8 cellular contexts compared by ENCODE assay signal in genomic region chr15:55588818-55589122, GRCh38. TPM values are rescaled to one million over a fixed set of nuclear protein-coding genes. Genes with fewer than 3 reads are reported as not detected.
DNase-seq lines count a peak whose midpoint lies in the region; ATAC-seq, FAIRE-seq and TF ChIP-seq lines count a peak whose summit lies in the region.

No MANE protein-coding gene starts in this region.

- peaks cover 12% of the 10 kb centered on the region for H3K4me1 Mint-ChIP-seq in neural progenitor cell

- DNase-seq in AG10803 (ENCODE audit: low read depth) (no peak), NT2/D1 (ENCODE audit: low read depth, low spot score) (no peak), endothelial cell of umbilical vein (ENCODE audit: low read depth, low spot score) (no peak), neural progenitor cell (ENCODE audit: low spot score) (no peak), GM19239 (ENCODE audit: insufficient read length, low spot score) (no peak), KG1 (lab: John Stamatoyannopoulos, UW) (no peak)

- H3K79me2 ChIP-seq in endothelial cell of umbilical vein (ENCODE audit: control insufficient read depth, insufficient read depth, low read length): no peaks in the 10 kb centered on the region
- H3K79me2 ChIP-seq in neural progenitor cell (ENCODE audit: low read depth): no peaks in the 10 kb centered on the region

- CTCF ChIA-PET in endothelial cell of umbilical vein (lab: Charles Lee): interaction anchor here (0.7 to 2.0 kb wide), 3 partner anchors 39 to 258 kb away, joined by 3 to 7 read pairs (median 5); no protein-coding TSS in a partner anchor

- H3K4me3 ChIP-seq in AG10803 (ENCODE audit: low read length) (peak overlapping the region; percentile 74), NT2/D1 (ENCODE audit: insufficient read length, low read depth) (peak overlapping the region; percentile 62), endothelial cell of umbilical vein (replicated peaks in 1 of 3; ENCODE audit: insufficient read depth in 1 of 3, low read depth in 1 of 3, low read length in 3 of 3) (peak overlapping the region; percentile 25 to 65 (median 44)), neural progenitor cell (peak overlapping the region; percentile 54)

- dilution Hi-C loops in endothelial cell of umbilical vein (cut with MboI; ENCODE audit: extremely low pct_ligation_motif_present, low sequenced_read_pairs): no loop called here

- intact Hi-C loops in endothelial cell of umbilical vein (cut with micrococcal nuclease): loop anchor here (1.0 to 2.0 kb wide), 3 partner anchors 62 to 309 kb away; no protein-coding TSS in a partner anchor

- H3F3A ChIP-seq in neural progenitor cell (ENCODE audit: low read depth): peaks cover 12% of the 10 kb centered on the region

- H3K36me3 ChIP-seq in NT2/D1 (ENCODE audit: insufficient read depth, insufficient read length, low read length) (no peaks in the 10 kb centered on the region), endothelial cell of umbilical vein (ENCODE audit: control insufficient read depth in 2 of 2, extremely low read depth in 1 of 2, insufficient read depth in 2 of 2, low read length in 2 of 2) (no peaks in the 10 kb centered on the region), neural progenitor cell (no peaks in the 10 kb centered on the region)

- H3K4me2 ChIP-seq in endothelial cell of umbilical vein (ENCODE audit: insufficient read depth, low read length) (peak overlapping the region; percentile 80), neural progenitor cell (peak overlapping the region; percentile 86)

- peaks cover 3% of the 10 kb centered on the region for H3K27me3 Mint-ChIP-seq in neural progenitor cell (ENCODE audit: insufficient read depth, low read depth)

- H3K4me1 ChIP-seq in NT2/D1 (ENCODE audit: insufficient read depth, insufficient read length) (no peaks in the 10 kb centered on the region), endothelial cell of umbilical vein (ENCODE audit: control insufficient read depth, extremely low read depth, insufficient read depth, low read length) (peaks cover 8% of the 10 kb centered on the region), neural progenitor cell (peaks cover 4% of the 10 kb centered on the region)

- H2AFZ ChIP-seq in endothelial cell of umbilical vein (ENCODE audit: low read depth, low read length): peak overlapping the region; percentile 96
- peak overlapping the region; percentile 86 for H2AFZ ChIP-seq in neural progenitor cell (replicated peaks)

- POLR2A ChIA-PET in endothelial cell of umbilical vein (lab: Charles Lee): no interaction called here

- no peaks in the 10 kb centered on the region for H4K20me1 ChIP-seq in endothelial cell of umbilical vein (replicated peaks; ENCODE audit: control insufficient read depth, extremely low read depth, insufficient read depth, low read length)
- H4K20me1 ChIP-seq in neural progenitor cell (ENCODE audit: low read depth): no peaks in the 10 kb centered on the region

- H3K9me3 Mint-ChIP-seq in neural progenitor cell: peaks cover 7% of the 10 kb centered on the region

- H3K36me3 Mint-ChIP-seq in neural progenitor cell: peaks cover 9% of the 10 kb centered on the region

- FAIRE-seq in endothelial cell of umbilical vein (lab: Jason Lieb, UNC) (no peak), GM19239 (lab: Jason Lieb, UNC) (no peak)

- H3K27me3 ChIP-seq in NT2/D1 (ENCODE audit: insufficient read depth, insufficient read length) (peaks cover 31% of the 10 kb centered on the region), endothelial cell of umbilical vein (ENCODE audit: control insufficient read depth in 2 of 2, insufficient read depth in 2 of 2, low read length in 2 of 2) (no peaks in the 10 kb centered on the region), neural progenitor cell (peaks cover 64% of the 10 kb centered on the region)

- peak overlapping the region; percentile 86 for H3K27ac Mint-ChIP-seq in neural progenitor cell

- TF ChIP-seq POLR2A in endothelial cell of umbilical vein (IDR thresholded peaks at IDR 0.05; ENCODE audit: low read depth, low read length): no peak

- no TSS peak for BruUV-seq in endothelial cell of umbilical vein (replicated peaks; lab: Mats Ljungman, UMichigan)

- peak overlapping the region; percentile 86 for H3K4me3 Mint-ChIP-seq in neural progenitor cell

- H3K9me3 ChIP-seq in NT2/D1 (ENCODE audit: insufficient read depth, low read length) (no peaks in the 10 kb centered on the region), endothelial cell of umbilical vein (replicated peaks; ENCODE audit: control insufficient read depth, insufficient read depth, low read length) (no peaks in the 10 kb centered on the region), neural progenitor cell (ENCODE audit: low read depth) (no peaks in the 10 kb centered on the region)

- H3K9me1 ChIP-seq in endothelial cell of umbilical vein (replicated peaks; ENCODE audit: control insufficient read depth, extremely low read depth, insufficient read depth, low read length): no peaks in the 10 kb centered on the region

- ATAC-seq in HG03135 (IDR thresholded peaks at IDR 0.05; ENCODE audit: unreplicated experiment) (no peak), GM18511 (IDR thresholded peaks at IDR 0.05; ENCODE audit: unreplicated experiment) (no peak)

- peak overlapping the region; percentile 82 for H3K9ac ChIP-seq in NT2/D1 (ENCODE audit: insufficient read length, low read depth)
- H3K9ac ChIP-seq in endothelial cell of umbilical vein (replicated peaks; ENCODE audit: extremely low read depth, insufficient read depth, low read length): peak overlapping the region; percentile 68
- no peak overlapping the region for H3K9ac ChIP-seq in neural progenitor cell

- H3K27ac ChIP-seq in endothelial cell of umbilical vein (ENCODE audit: insufficient read depth, low read depth, low read length) (peak overlapping the region; percentile 13), neural progenitor cell (no peak overlapping the region)

- TF ChIP-seq CTCF in AG10803 (conservative IDR thresholded peaks at IDR 0.05; ENCODE audit: low read length): no peak
- no peak for TF ChIP-seq CTCF in endothelial cell of umbilical vein (IDR thresholded peaks at IDR 0.05; ENCODE audit: extremely low read depth in 1 of 2, insufficient read depth in 1 of 2, low read depth in 1 of 2, low read length in 2 of 2)
- no peak for TF ChIP-seq CTCF in neural progenitor cell (IDR thresholded peaks at IDR 0.05)

TF ChIP-seq in endothelial cell of umbilical vein, 7 proteins besides CTCF, POLR2A, EP300 and RAD21:
- TF ChIP-seq GATA2 (IDR thresholded peaks at IDR 0.05; ENCODE audit: insufficient read depth, insufficient read length, low read depth, low read length) (no peak), JUN (IDR thresholded peaks at IDR 0.05; ENCODE audit: borderline replicate concordance, insufficient read depth, insufficient read length, low read depth) (no peak)

RNA-seq across cellular contexts. Expression of gene PYGO1, which starts 0.6 kb away (rescaled TPM):
- total RNA-seq in endothelial cell of umbilical vein (5.7 and 7.6 TPM in 2 replicates), neural progenitor cell (ENCODE audit: low replicate concordance) (8.6 and 9.3 TPM in 2 replicates)
- 1.4 and 1.9 TPM in 2 replicates for polyA plus RNA-seq in endothelial cell of umbilical vein
- 1.7 and 2.0 TPM in 2 replicates for polyA plus RNA-seq in endothelial cell of umbilical vein (2011; cell fraction: cytosol; rRNA removed)
- 3.8 and 4.0 TPM in 2 replicates for polyA plus RNA-seq in endothelial cell of umbilical vein (2011; cell fraction: nucleus; rRNA removed)
- polyA plus RNA-seq in endothelial cell of umbilical vein (2012): 2.9 and 4.2 TPM in 2 replicates
- polyA minus RNA-seq in endothelial cell of umbilical vein: 6.6 and 7.3 TPM in 2 replicates
- polyA minus RNA-seq in endothelial cell of umbilical vein (2011; cell fraction: cytosol; rRNA and poly(A)+ RNA removed): not detected
- 3.7 and 5.5 TPM in 2 replicates for polyA minus RNA-seq in endothelial cell of umbilical vein (2011; cell fraction: nucleus; rRNA and poly(A)+ RNA removed)
